ENCODE assay signal across 24 cellular contexts in the genomic region with DNA sequence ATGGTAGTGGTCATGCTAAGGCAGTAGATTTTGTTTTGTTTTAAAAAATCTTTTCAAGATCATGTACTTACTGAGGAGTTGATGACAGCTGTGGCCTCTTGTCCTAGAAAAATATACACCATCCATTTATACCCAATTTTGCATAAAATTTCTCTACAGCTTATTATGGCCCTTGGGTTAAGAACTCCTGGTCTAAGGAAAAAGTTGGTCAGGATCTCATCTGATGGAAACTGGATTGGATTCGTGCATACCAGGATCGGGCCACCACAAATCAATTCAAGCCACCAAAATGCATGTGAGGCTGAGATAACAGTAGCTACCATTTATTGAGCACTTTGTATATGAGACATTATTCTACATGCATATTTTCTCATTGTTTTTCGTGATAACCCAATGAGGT.
"Had no signal": no experiment of that assay in that cellular context is flagged by ENCODE, and none has a peak within 500 bp of the region (broad histone marks: within the 10 kb centered on the region; RNA-seq: fewer than 3 reads in every experiment).

No MANE protein-coding gene starts in this region.

- H3K9me3 ChIP-seq: left ventricle myocardium inferior, pancreas, prostate gland, sigmoid colon, spleen, suprapubic skin, thoracic aorta, tibial artery, upper lobe of right lung had no signal

- H3K36me3 ChIP-seq: prostate gland had no signal

- H3K4me3 ChIP-seq: left ventricle myocardium inferior, lung, pancreas, prostate gland, sigmoid colon, spleen, suprapubic skin, thoracic aorta, tibial artery, upper lobe of right lung had no signal

- DNase-seq: islet precursor cell; left ventricle myocardium inferior; mesendoderm; naive thymus-derived CD4-positive, alpha-beta T cell; pancreas; posterior cingulate gyrus; retina; right cardiac atrium; sigmoid colon; small intestine; spleen; stimulated activated CD4-positive, alpha-beta T cell treated with anti-CD3 and anti-CD28 coated beads, Interleukin-4, amount 100 ng/mL, for 24 hours; stimulated activated naive CD4-positive, alpha-beta T cell; tibial artery; upper lobe of right lung had no signal

- H3K4me3 Mint-ChIP-seq: mesothelial cell of epicardium; naive thymus-derived CD4-positive, alpha-beta T cell; natural killer cell treated with Interleukin-12 subunit alpha and Interleukin-12 subunit beta and Interleukin-15 and Interleukin-18, amount 100 ng/mL, for 72 hours; stimulated activated effector memory CD8-positive, alpha-beta T cell treated with anti-CD3 and anti-CD28 coated beads, Interleukin-12 subunit alpha, Interleukin-12 subunit beta, amount 100 ng/mL, for 72 hours; stimulated activated naive CD8-positive, alpha-beta T cell treated with anti-CD3 and anti-CD28 coated beads, Interleukin-15, Interleukin-2, amounts not matched to agents 100 ng/mL and 50 ng/mL, for 24 hours had no signal

- FAIRE-seq: pancreas, small intestine, urothelium cell line had no signal

- H3K27me3 ChIP-seq: pancreas, sigmoid colon, spleen, suprapubic skin, tibial artery, upper lobe of right lung had no signal

- H3K27ac ChIP-seq: left ventricle myocardium inferior, pancreas, prostate gland, sigmoid colon, spleen, suprapubic skin, thoracic aorta, tibial artery, upper lobe of right lung had no signal

- H3K9me3 Mint-ChIP-seq: mesothelial cell of epicardium; natural killer cell treated with Interleukin-12 subunit alpha and Interleukin-12 subunit beta and Interleukin-15 and Interleukin-18, amount 100 ng/mL, for 72 hours; stimulated activated effector memory CD8-positive, alpha-beta T cell treated with anti-CD3 and anti-CD28 coated beads, Interleukin-12 subunit alpha, Interleukin-12 subunit beta, amount 100 ng/mL, for 72 hours; stimulated activated naive CD8-positive, alpha-beta T cell treated with anti-CD3 and anti-CD28 coated beads, Interleukin-15, Interleukin-2, amounts not matched to agents 100 ng/mL and 50 ng/mL, for 24 hours had no signal

- H3K27ac Mint-ChIP-seq: mesothelial cell of epicardium; naive thymus-derived CD4-positive, alpha-beta T cell; natural killer cell treated with Interleukin-12 subunit alpha and Interleukin-12 subunit beta and Interleukin-15 and Interleukin-18, amount 100 ng/mL, for 72 hours; stimulated activated naive CD8-positive, alpha-beta T cell treated with anti-CD3 and anti-CD28 coated beads, Interleukin-15, Interleukin-2, amounts not matched to agents 100 ng/mL and 50 ng/mL, for 24 hours had no signal

- H3K4me1 ChIP-seq: prostate gland, upper lobe of right lung had no signal

- H3K27me3 Mint-ChIP-seq: naive thymus-derived CD4-positive, alpha-beta T cell; natural killer cell treated with Interleukin-12 subunit alpha and Interleukin-12 subunit beta and Interleukin-15 and Interleukin-18, amount 100 ng/mL, for 72 hours; stimulated activated naive CD8-positive, alpha-beta T cell treated with anti-CD3 and anti-CD28 coated beads, Interleukin-15, Interleukin-2, amounts not matched to agents 100 ng/mL and 50 ng/mL, for 24 hours had no signal

- ATAC-seq: naive thymus-derived CD4-positive, alpha-beta T cell; natural killer cell treated with Interleukin-12 subunit alpha and Interleukin-12 subunit beta and Interleukin-15 and Interleukin-18, amount 100 ng/mL, for 72 hours; pancreas; right cardiac atrium; stimulated activated effector memory CD8-positive, alpha-beta T cell treated with anti-CD3 and anti-CD28 coated beads, Interleukin-12 subunit alpha, Interleukin-12 subunit beta, amount 100 ng/mL, for 72 hours; upper lobe of right lung had no signal
